8 cellular contexts compared by ENCODE assay signal in genomic region chr11:114075891-114076441, GRCh38. TPM values are rescaled to one million over a fixed set of nuclear protein-coding genes. Genes with fewer than 3 reads are reported as not detected.
DNase-seq lines count a peak whose midpoint lies in the region; ATAC-seq and TF ChIP-seq lines count a peak whose summit lies in the region.

No MANE protein-coding gene starts in this region.

- CTCF ChIA-PET in RWPE1 (lab: Yijun Ruan, JAX) (no interaction called here), MCF 10A (lab: Yijun Ruan, JAX) (no interaction called here)

- peaks cover 81% of the 10 kb centered on the region for H3K4me1 Mint-ChIP-seq in MCF 10A (ENCODE audit: insufficient read depth, unreplicated experiment)

- peaks cover 7 to 97% (median 47%) of the 10 kb centered on the region in 4 donors for H3K4me1 ChIP-seq in right lobe of liver
- peaks cover 0 to 100% (median 77%) of the 10 kb centered on the region in 4 donors for H3K4me1 ChIP-seq in tibial nerve

- H3K27me3 Mint-ChIP-seq in MCF 10A (ENCODE audit: insufficient read depth, unreplicated experiment), result no peaks in the 10 kb centered on the region

- peak; percentile 5 for DNase-seq in NCI-H2227 (lab: John Stamatoyannopoulos, UW; ENCODE audit: unreplicated experiment)
- DNase-seq in NCI-H2227 treated with DMSO at 0.1 percent for 48 hours (lab: John Stamatoyannopoulos, UW), result no peak
- no peak for DNase-seq in RWPE1 (ENCODE audit: low spot score)
- DNase-seq in MCF 10A (ENCODE audit: unreplicated experiment), result no peak
- DNase-seq in right lobe of liver, result no peak
- no peak for DNase-seq in tibial nerve (ENCODE audit: low spot score in 2 of 2)
- no peak for DNase-seq in GM10266 (ENCODE audit: extremely low spot score)
- DNase-seq in cerebellar nuclear complex (lab: John Stamatoyannopoulos, UW), result no peak

- H3K4me3 ChIP-seq in right lobe of liver (no peak overlapping the region), tibial nerve (peak overlapping the region in 2 of 4 donors; percentile 12 to 33)

- peaks cover 100% of the 10 kb centered on the region for H3K36me3 Mint-ChIP-seq in MCF 10A (ENCODE audit: insufficient read depth, unreplicated experiment)

- no peaks in the 10 kb centered on the region for H3K9me3 Mint-ChIP-seq in MCF 10A (ENCODE audit: unreplicated experiment)

- ATAC-seq in right lobe of liver, result no peak

- POLR2A ChIA-PET in RWPE1 (lab: Yijun Ruan, JAX; ENCODE audit: low non-redundant PET) (no interaction called here), MCF 10A (lab: Yijun Ruan, JAX) (interaction anchor here (0.6 to 1.7 kb wide), 4 partner anchors 11 to 107 kb away, joined by 3 to 4 read pairs (median 3); no protein-coding TSS in a partner anchor)

- 60% methylated on average over 17 of the region's 18 CpGs for WGBS in right lobe of liver (ENCODE audit: insufficient coverage, low coverage, low lambda C conversion rate, missing lambda C conversion rate)
- WGBS in tibial nerve, 2 donors, result 42 to 43% methylated on average over 18 of the region's 18 CpGs

- peaks cover 0 to 63% (median 24%) of the 10 kb centered on the region in 4 donors for H3K36me3 ChIP-seq in right lobe of liver
- H3K36me3 ChIP-seq in tibial nerve, result peaks cover 0 to 76% (median 0%) of the 10 kb centered on the region in 3 donors

- TF ChIP-seq EP300 in tibial nerve (IDR thresholded peaks at IDR 0.05), result peak in 1 of 2 donors; percentile 35

- H3K27me3 ChIP-seq in right lobe of liver (no peaks in the 10 kb centered on the region), tibial nerve (no peaks in the 10 kb centered on the region)

- TF ChIP-seq POLR2A in right lobe of liver (IDR thresholded peaks at IDR 0.05) (no peak), tibial nerve (IDR thresholded peaks at IDR 0.05) (no peak)

- no peaks in the 10 kb centered on the region for H3K9me3 ChIP-seq in right lobe of liver
- no peaks in the 10 kb centered on the region for H3K9me3 ChIP-seq in tibial nerve

- H3K4me3 Mint-ChIP-seq in MCF 10A (ENCODE audit: unreplicated experiment), result peak overlapping the region; percentile 54

- no TSS peak for BruUV-seq in MCF 10A (replicated peaks; lab: Mats Ljungman, UMichigan)

- no peak for TF ChIP-seq CTCF in RWPE1 (conservative IDR thresholded peaks at IDR 0.05; ENCODE audit: low read depth)
- TF ChIP-seq CTCF in MCF 10A (IDR thresholded peaks at IDR 0.05; ENCODE audit: unreplicated experiment), result no peak
- peak; percentile 24 to 37 (median 32) for TF ChIP-seq CTCF in right lobe of liver (IDR thresholded peaks at IDR 0.05)
- TF ChIP-seq CTCF in tibial nerve (IDR thresholded peaks at IDR 0.05), result peak; percentile 34 to 68 (median 45)
- TF ChIP-seq CTCF in GM10266 (IDR thresholded peaks at IDR 0.05; ENCODE audit: control insufficient read depth, insufficient read depth, low read depth, missing control alignments), result no peak

- peak overlapping the region; percentile 9; the same call in 1 of the 2 replicates for H3K27ac ChIP-seq in RWPE1
- peak overlapping the region in 1 of 3 donors; percentile 73 for H3K27ac ChIP-seq in right lobe of liver
- H3K27ac ChIP-seq in tibial nerve, result peak overlapping the region in 2 of 4 donors; percentile 57 to 68

- intact Hi-C loops in MCF 10A (cut with micrococcal nuclease) (no loop called here), right lobe of liver (cut with DNase I) (no loop called here)

- no peak overlapping the region for H3K27ac Mint-ChIP-seq in MCF 10A (ENCODE audit: low read depth, unreplicated experiment)

RNA-seq across cellular contexts. Expression of gene ZBTB16, which starts 16.5 kb away (rescaled TPM):
- total RNA-seq in MCF 10A (2022) (70.4 and 75.3 TPM in 2 replicates), right lobe of liver (100 to 1,000 TPM in 2 of 6 experiments, 10 to 100 TPM in 4; 13.1 to 205 (median 52.2) TPM), tibial nerve (100 to 1,000 TPM; 405 to 756 (median 580) TPM)

Comparison
In these comparisons a context has a peak if more than half of its experiments do, and no peak if none do; other contexts are left out.
1. CTCF ChIP-seq: peak in right lobe of liver (4 of 4) and tibial nerve (5 of 5); none in RWPE1 (single experiment), MCF 10A (single experiment) and GM10266 (single experiment).